In the genomic region with DNA sequence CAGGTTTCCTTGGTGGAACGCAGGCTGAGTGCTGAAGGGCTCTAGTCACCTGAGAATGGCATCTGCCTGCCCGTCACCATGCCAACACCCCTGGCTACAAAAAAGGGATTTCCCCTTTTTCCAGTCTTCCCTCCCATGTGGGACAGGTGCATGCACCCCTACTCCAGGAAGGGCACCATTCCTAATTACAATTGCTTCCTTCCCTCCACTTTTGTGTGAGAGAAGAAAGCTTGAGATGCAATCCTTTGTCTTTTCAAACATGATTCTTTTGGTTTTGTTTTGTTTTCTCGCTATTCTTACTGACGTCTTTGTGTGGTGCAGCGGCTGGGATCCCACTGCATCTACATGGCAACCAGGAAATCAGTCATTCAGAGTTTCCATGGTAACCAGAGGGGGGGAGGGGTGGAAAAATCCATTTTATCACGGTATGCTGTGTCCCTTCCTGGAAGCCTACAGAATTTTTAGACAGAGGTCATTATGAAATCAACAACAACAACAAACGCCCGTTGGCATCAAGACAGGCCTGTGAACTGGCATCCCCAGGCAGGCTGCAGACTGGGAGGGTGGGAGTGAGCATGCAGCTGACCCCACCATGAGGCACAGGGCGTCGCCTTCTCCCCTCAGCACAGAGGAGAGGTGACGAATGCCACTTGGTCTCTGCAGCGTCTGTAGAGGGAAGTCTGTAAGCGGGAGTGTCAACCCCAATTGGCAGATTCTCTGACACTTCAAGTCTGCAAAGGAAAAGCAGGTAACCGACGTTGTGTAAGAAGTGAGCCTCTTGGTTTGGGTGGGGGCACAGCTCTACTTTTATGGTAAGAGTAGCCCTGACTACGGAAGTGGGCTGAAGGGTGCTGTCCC, we compare ENCODE assay signal across 8 cellular contexts. TPM values are rescaled to one million over a fixed set of nuclear protein-coding genes. Genes with fewer than 3 reads are reported as not detected.
DNase-seq lines count a peak whose midpoint lies in the region; ATAC-seq lines count a peak whose summit lies in the region.

No MANE protein-coding gene starts in this region.

- peak; percentile 77 to 84 for DNase-seq in NCI-H2081 (lab: John Stamatoyannopoulos, UW)
- peak; percentile 91 for DNase-seq in activated CD4-positive, alpha-beta memory T cell treated with anti-CD3 and anti-CD28 coated beads, Interleukin-2, amount 10 ng/mL, durations not matched to agents 7 days and 5 days
- DNase-seq in middle frontal gyrus (ENCODE audit: extremely low spot score, low spot score) = peak; percentile 31
- peak; percentile 58 to 65 for DNase-seq in stimulated activated CD8-positive, alpha-beta memory T cell treated with anti-CD3 and anti-CD28 coated beads, Interleukin-2, amount 100 ng/mL, for 48 hours (ENCODE audit: low read depth in 2 of 2)
- no peak for DNase-seq in mesenteric fat pad (ENCODE audit: low spot score)

- POLR2A ChIA-PET in activated CD4-positive, alpha-beta memory T cell treated with anti-CD3 and anti-CD28 coated beads, Interleukin-2, amount 10 ng/mL, durations not matched to agents 7 days and 5 days (lab: Charles Lee) = interaction anchor here (0.7 to 9.8 kb wide), 17 partner anchors 9 to 607 kb away, joined by 3 to 407 read pairs (median 4); partner anchors contain the start of genes GNG2, PTGER2 and TMX1

- peak overlapping the region; percentile 80 for H3K27ac ChIP-seq in ectodermal cell (ENCODE audit: insufficient read depth, low read depth, low read length, poor library complexity, severe bottlenecking)

- H3K36me3 ChIP-seq in ectodermal cell (ENCODE audit: control insufficient read depth, insufficient read depth, low read length) = no peaks in the 10 kb centered on the region

- H3K4me1 Mint-ChIP-seq in activated CD4-positive, alpha-beta memory T cell treated with anti-CD3 and anti-CD28 coated beads, Interleukin-2, amount 10 ng/mL, durations not matched to agents 7 days and 5 days = peaks cover 74% of the 10 kb centered on the region

- no peaks in the 10 kb centered on the region for H3K27me3 Mint-ChIP-seq in activated CD4-positive, alpha-beta memory T cell treated with anti-CD3 and anti-CD28 coated beads, Interleukin-2, amount 10 ng/mL, durations not matched to agents 7 days and 5 days

- CTCF ChIA-PET in activated CD4-positive, alpha-beta memory T cell treated with anti-CD3 and anti-CD28 coated beads, Interleukin-2, amount 10 ng/mL, durations not matched to agents 7 days and 5 days (lab: Charles Lee) = interaction anchor here (0.9 to 2.7 kb wide), 6 partner anchors 15 to 132 kb away, joined by 3 to 43 read pairs (median 4); partner anchors contain the start of gene GNG2

- no peaks in the 10 kb centered on the region for H3K9me3 ChIP-seq in ectodermal cell (ENCODE audit: control insufficient read depth, low read length)

- peak overlapping the region; percentile 98 for H3K27ac Mint-ChIP-seq in activated CD4-positive, alpha-beta memory T cell treated with anti-CD3 and anti-CD28 coated beads, Interleukin-2, amount 10 ng/mL, durations not matched to agents 7 days and 5 days

- no peak overlapping the region for H3K4me3 ChIP-seq in ectodermal cell (ENCODE audit: insufficient read depth, low read depth, low read length)

- peak overlapping the region; percentile 75 for H3K4me3 Mint-ChIP-seq in activated CD4-positive, alpha-beta memory T cell treated with anti-CD3 and anti-CD28 coated beads, Interleukin-2, amount 10 ng/mL, durations not matched to agents 7 days and 5 days

- no peaks in the 10 kb centered on the region for H3K4me1 ChIP-seq in ectodermal cell (ENCODE audit: control insufficient read depth, insufficient read depth, low read length)

- peak; percentile 47 for ATAC-seq in GM18508 (IDR thresholded peaks at IDR 0.05; ENCODE audit: insufficient read depth, unreplicated experiment)
- peak; percentile 74 for ATAC-seq in HG02884 (IDR thresholded peaks at IDR 0.05; ENCODE audit: unreplicated experiment)

- H3K36me3 Mint-ChIP-seq in activated CD4-positive, alpha-beta memory T cell treated with anti-CD3 and anti-CD28 coated beads, Interleukin-2, amount 10 ng/mL, durations not matched to agents 7 days and 5 days (ENCODE audit: low read depth) = peaks cover 36% of the 10 kb centered on the region

- 26% methylated on average over 15 to 16 of the region's 16 CpGs for WGBS in ectodermal cell, 2 experiments

- H3K27me3 ChIP-seq in ectodermal cell (ENCODE audit: control insufficient read depth, insufficient read depth, low read length, poor library complexity, severe bottlenecking) = no peaks in the 10 kb centered on the region

- peaks cover 18% of the 10 kb centered on the region for H3K9me3 Mint-ChIP-seq in activated CD4-positive, alpha-beta memory T cell treated with anti-CD3 and anti-CD28 coated beads, Interleukin-2, amount 10 ng/mL, durations not matched to agents 7 days and 5 days

RNA-seq across cellular contexts. Expression of gene GNG2, which starts 13.6 kb away (rescaled TPM):
- total RNA-seq in activated CD4-positive, alpha-beta memory T cell treated with anti-CD3 and anti-CD28 coated beads, Interleukin-2, amount 10 ng/mL, durations not matched to agents 7 days and 5 days = 100 to 1,000 TPM; 296 to 304 TPM
- 49.1 TPM for polyA plus RNA-seq in ectodermal cell (2013, experiment 1 of 4)
- polyA plus RNA-seq in ectodermal cell (2013, experiment 2 of 4) = 43.4 TPM
- 40.1 TPM for polyA plus RNA-seq in ectodermal cell (2013, experiment 3 of 4)
- polyA plus RNA-seq in ectodermal cell (2013, experiment 4 of 4) = 44.1 TPM
- 135 TPM for total RNA-seq in mesenteric fat pad
